In the genomic region with DNA sequence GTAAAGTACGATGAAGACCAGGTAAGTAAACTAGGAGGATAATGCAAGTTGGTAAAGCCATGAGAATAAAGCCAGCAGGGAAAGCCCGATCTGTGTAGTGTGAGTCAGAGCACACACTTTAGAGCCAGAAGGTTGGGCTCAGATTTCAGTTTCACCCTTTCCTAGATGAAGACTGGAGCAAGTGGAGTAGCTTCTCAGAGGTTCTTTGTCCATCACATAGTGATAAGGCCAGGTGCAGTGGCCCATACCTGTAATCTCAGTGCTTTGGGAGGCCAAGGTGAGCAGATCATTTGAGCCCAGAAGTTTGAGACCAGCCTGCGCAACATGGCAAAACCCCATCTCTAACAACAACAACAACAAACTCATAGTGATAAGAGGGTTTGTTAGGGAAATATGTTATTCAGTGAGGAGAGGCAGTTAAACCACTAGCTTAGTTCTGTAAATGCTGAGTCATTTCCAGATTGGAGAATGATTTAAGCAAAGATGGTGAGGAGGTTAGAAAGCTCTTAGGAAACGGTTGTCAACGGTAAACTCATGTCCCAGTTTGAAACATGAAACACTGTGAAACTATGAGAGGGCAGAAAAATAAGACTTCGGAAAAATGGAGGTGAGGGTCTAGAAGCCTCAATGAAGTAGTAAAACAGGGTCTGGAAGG, we compare ENCODE assay signal across 8 cellular contexts. TPM values are rescaled to one million over a fixed set of nuclear protein-coding genes. Genes with fewer than 3 reads are reported as not detected.
DNase-seq lines count a peak whose midpoint lies in the region; ATAC-seq lines count a peak whose summit lies in the region.

No MANE protein-coding gene starts in this region.

- peak overlapping the region; percentile 14 for H3K27ac Mint-ChIP-seq in activated naive CD8-positive, alpha-beta T cell treated with anti-CD3 and anti-CD28 coated beads for 36 hours
- peak overlapping the region; percentile 43 for H3K27ac Mint-ChIP-seq in stimulated activated naive B cell treated with anti-CD40 and anti-IgM and Interleukin-4, amounts not matched to agents 10 μg/mL and 1 μg/mL and 100 μg/mL, for 72 hours

- H3K27me3 Mint-ChIP-seq in activated naive CD8-positive, alpha-beta T cell treated with anti-CD3 and anti-CD28 coated beads for 36 hours, result no peaks in the 10 kb centered on the region
- H3K27me3 Mint-ChIP-seq in stimulated activated naive B cell treated with anti-CD40 and anti-IgM and Interleukin-4, amounts not matched to agents 10 μg/mL and 1 μg/mL and 100 μg/mL, for 72 hours, result peaks cover 0 to 4% of the 10 kb centered on the region in 2 donors

- intact Hi-C loops in sciatic nerve (cut with DNase I), result no loop called here

- no peaks in the 10 kb centered on the region for H3K9me3 Mint-ChIP-seq in activated naive CD8-positive, alpha-beta T cell treated with anti-CD3 and anti-CD28 coated beads for 36 hours
- no peaks in the 10 kb centered on the region for H3K9me3 Mint-ChIP-seq in stimulated activated naive B cell treated with anti-CD40 and anti-IgM and Interleukin-4, amounts not matched to agents 10 μg/mL and 1 μg/mL and 100 μg/mL, for 72 hours

- peaks cover 11% of the 10 kb centered on the region for H3K4me1 Mint-ChIP-seq in activated naive CD8-positive, alpha-beta T cell treated with anti-CD3 and anti-CD28 coated beads for 36 hours
- H3K4me1 Mint-ChIP-seq in stimulated activated naive B cell treated with anti-CD40 and anti-IgM and Interleukin-4, amounts not matched to agents 10 μg/mL and 1 μg/mL and 100 μg/mL, for 72 hours, result peaks cover 10 to 16% of the 10 kb centered on the region in 2 donors

- no peak overlapping the region for H3K4me3 Mint-ChIP-seq in activated naive CD8-positive, alpha-beta T cell treated with anti-CD3 and anti-CD28 coated beads for 36 hours
- H3K4me3 Mint-ChIP-seq in stimulated activated naive B cell treated with anti-CD40 and anti-IgM and Interleukin-4, amounts not matched to agents 10 μg/mL and 1 μg/mL and 100 μg/mL, for 72 hours, result no peak overlapping the region

- peak; percentile 80 for DNase-seq in HT1080 (ENCODE audit: low read depth)
- peak; percentile 5 for DNase-seq in activated naive CD8-positive, alpha-beta T cell treated with anti-CD3 and anti-CD28 coated beads for 36 hours
- DNase-seq in stimulated activated naive B cell treated with anti-CD40 and anti-IgM and Interleukin-4, amounts not matched to agents 10 μg/mL and 1 μg/mL and 100 μg/mL, for 72 hours, result no peak
- DNase-seq in sciatic nerve (ENCODE audit: low spot score), result no peak
- DNase-seq in hypothalamus (lab: John Stamatoyannopoulos, UW), result no peak
- DNase-seq in NCI-H2081 treated with DMSO at 0.1 percent for 48 hours (lab: John Stamatoyannopoulos, UW), result no peak

- peak; percentile 95 for ATAC-seq in GM18499 (IDR thresholded peaks at IDR 0.05; ENCODE audit: insufficient read depth, unreplicated experiment)
- peak; percentile 89 for ATAC-seq in GM21717 (IDR thresholded peaks at IDR 0.05; ENCODE audit: unreplicated experiment)
- ATAC-seq in stimulated activated naive B cell treated with anti-CD40 and anti-IgM and Interleukin-4, amounts not matched to agents 10 μg/mL and 1 μg/mL and 100 μg/mL, for 72 hours (replicated peaks), result peak; percentile 58 to 79
- no peak for ATAC-seq in sciatic nerve

- H3K36me3 Mint-ChIP-seq in activated naive CD8-positive, alpha-beta T cell treated with anti-CD3 and anti-CD28 coated beads for 36 hours, result no peaks in the 10 kb centered on the region
- no peaks in the 10 kb centered on the region for H3K36me3 Mint-ChIP-seq in stimulated activated naive B cell treated with anti-CD40 and anti-IgM and Interleukin-4, amounts not matched to agents 10 μg/mL and 1 μg/mL and 100 μg/mL, for 72 hours

RNA-seq across cellular contexts. Expression of gene IL12A, which starts 39.0 kb away (rescaled TPM):
- 18.8 and 27.1 TPM in 2 replicates for total RNA-seq in HT1080 (2014; rRNA removed; shearing (Covaris generic))
- polyA plus RNA-seq in HT1080 (2015; cell fraction: cytosol; rRNA removed), result 6.1 and 11.2 TPM in 2 replicates
- 7.7 and 10.7 TPM in 2 replicates for polyA plus RNA-seq in HT1080 (2015; cell fraction: nucleus; rRNA removed)
- total RNA-seq in activated naive CD8-positive, alpha-beta T cell treated with anti-CD3 and anti-CD28 coated beads for 36 hours, result under 1 TPM; 0.20 to 0.41 TPM
- 0.53 TPM for total RNA-seq in sciatic nerve

Comparison
In these comparisons a context has a peak if more than half of its experiments do, and no peak if none do; other contexts are left out.
1. DNase-seq: peak in HT1080 (single experiment) and activated naive CD8-positive, alpha-beta T cell treated with anti-CD3 and anti-CD28 coated beads for 36 hours (single experiment); none in stimulated activated naive B cell treated with anti-CD40 and anti-IgM and Interleukin-4, amounts not matched to agents 10 μg/mL and 1 μg/mL and 100 μg/mL, for 72 hours (single experiment), sciatic nerve (single experiment), hypothalamus (0 of 51) and NCI-H2081 treated with DMSO at 0.1 percent for 48 hours (single experiment).
2. RNA of gene IL12A, which starts 39.0 kb away (total RNA-seq): 18.8 to 27.1 TPM in HT1080; 0.53 TPM in sciatic nerve (single experiment) and 0.20 to 0.41 TPM in activated naive CD8-positive, alpha-beta T cell treated with anti-CD3 and anti-CD28 coated beads for 36 hours; every median in the first group is over 10 times any median in the second.